ENCODE assay signal across 1 cellular context in genomic region chr5:75020016-75020656, GRCh38.
TF ChIP-seq lines count a peak whose summit lies in the region.

No MANE protein-coding gene starts in this region.

TF ChIP-seq in Ishikawa, 13 proteins besides CTCF, POLR2A, EP300 and RAD21 (continued from another document):
- no peak for TF ChIP-seq USF1 (IDR thresholded peaks at IDR 0.05)
- TF ChIP-seq FOXM1 (IDR thresholded peaks at IDR 0.05; ENCODE audit: borderline replicate concordance, low read depth) = no peak
- no peak for TF ChIP-seq MAX (IDR thresholded peaks at IDR 0.05)
- no peak for TF ChIP-seq TAF1 (IDR thresholded peaks at IDR 0.05; ENCODE audit: low read depth)
- no peak for TF ChIP-seq EGR1 (IDR thresholded peaks at IDR 0.05)
- no peak for TF ChIP-seq REST (IDR thresholded peaks at IDR 0.05; ENCODE audit: low read depth)
- no peak for TF ChIP-seq CEBPB (IDR thresholded peaks at IDR 0.05)
- TF ChIP-seq CREB1 (IDR thresholded peaks at IDR 0.05; ENCODE audit: low read depth) = no peak
